8 cellular contexts compared by ENCODE assay signal in the genomic region with DNA sequence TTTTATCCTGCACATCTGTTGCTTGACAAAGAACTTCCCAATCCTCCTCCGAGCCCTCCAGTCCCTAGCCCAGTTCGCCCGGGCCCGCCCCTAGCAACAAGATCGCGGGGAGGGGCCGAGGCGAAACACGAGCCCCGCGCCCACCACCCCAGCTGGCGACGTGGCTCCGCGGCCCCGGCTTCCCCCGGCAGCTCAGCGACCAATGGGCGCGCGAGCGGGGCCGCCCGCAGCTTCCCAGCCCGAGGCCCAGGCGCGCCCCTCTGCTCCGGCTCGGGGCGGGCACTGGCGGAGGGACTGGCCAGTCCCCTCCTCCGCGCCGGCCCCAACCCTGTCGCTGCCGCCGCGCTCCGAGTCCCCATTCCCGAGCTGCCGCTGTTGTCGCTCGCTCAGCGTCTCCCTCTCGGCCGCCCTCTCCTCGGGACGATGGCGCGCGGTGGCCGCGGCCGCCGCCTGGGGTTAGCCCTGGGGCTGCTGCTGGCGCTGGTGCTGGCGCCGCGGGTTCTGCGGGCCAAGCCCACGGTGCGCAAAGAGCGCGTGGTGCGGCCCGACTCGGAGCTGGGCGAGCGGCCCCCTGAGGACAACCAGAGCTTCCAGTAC. TPM values are rescaled to one million over a fixed set of nuclear protein-coding genes. Genes with fewer than 3 reads are reported as not detected.
DNase-seq lines count a peak whose midpoint lies in the region; ATAC-seq lines count a peak whose summit lies in the region.

RCN1 (plus strand) TSS at position 301 of the 597 bp plus-strand sequence; CDS start at position 424, 123 bp downstream.

- peaks cover 6% of the 10 kb centered on the region for H3K36me3 Mint-ChIP-seq in dendritic cell treated with granulocyte-macrophage colony-stimulating factor and Interleukin-4, amounts not matched to agents 40 ng/mL and 50 ng/mL, for 4 days (ENCODE audit: low read depth)

- H3K27ac Mint-ChIP-seq in dendritic cell treated with granulocyte-macrophage colony-stimulating factor and Interleukin-4, amounts not matched to agents 40 ng/mL and 50 ng/mL, for 4 days = peak within 1 kb of the TSS; percentile 86

- ATAC-seq in HG02642 (IDR thresholded peaks at IDR 0.05; ENCODE audit: poor library complexity, unreplicated experiment) = peak; percentile 53
- peak; percentile 89 for ATAC-seq in left lobe of liver

- intact Hi-C loops in dendritic cell treated with granulocyte-macrophage colony-stimulating factor and Interleukin-4, amounts not matched to agents 40 ng/mL and 50 ng/mL, for 4 days (cut with micrococcal nuclease) = no loop called here

- peaks cover 13% of the 10 kb centered on the region for H3K27me3 Mint-ChIP-seq in dendritic cell treated with granulocyte-macrophage colony-stimulating factor and Interleukin-4, amounts not matched to agents 40 ng/mL and 50 ng/mL, for 4 days

- peaks cover 36% of the 10 kb centered on the region for H3K4me1 Mint-ChIP-seq in dendritic cell treated with granulocyte-macrophage colony-stimulating factor and Interleukin-4, amounts not matched to agents 40 ng/mL and 50 ng/mL, for 4 days (ENCODE audit: low read depth)

- no peaks in the 10 kb centered on the region for H3K9me3 Mint-ChIP-seq in dendritic cell treated with granulocyte-macrophage colony-stimulating factor and Interleukin-4, amounts not matched to agents 40 ng/mL and 50 ng/mL, for 4 days

- peak within 1 kb of the TSS; percentile 91 for H3K4me3 Mint-ChIP-seq in dendritic cell treated with granulocyte-macrophage colony-stimulating factor and Interleukin-4, amounts not matched to agents 40 ng/mL and 50 ng/mL, for 4 days

- DNase-seq in NCI-H2081 (lab: John Stamatoyannopoulos, UW) = peak; percentile 75 to 82
- DNase-seq in NCI-H2081 treated with DMSO at 0.1 percent for 48 hours (lab: John Stamatoyannopoulos, UW) = no peak
- peak; percentile 70 for DNase-seq in NCI-H1694 (lab: John Stamatoyannopoulos, UW)
- DNase-seq in activated CD4-positive, alpha-beta T cell treated with anti-CD3 and anti-CD28 coated beads for 48 hours = peak; percentile 55
- peak; percentile 75 for DNase-seq in left lobe of liver (ENCODE audit: low spot score)
- peak; percentile 41 for DNase-seq in stimulated activated CD4-positive, alpha-beta T cell treated with anti-CD3 and anti-CD28 coated beads, Interleukin-4, amount 100 ng/mL, for 24 hours

RNA-seq across cellular contexts. Expression of gene RCN1, which starts in this region (rescaled TPM):
- 34.5 TPM for total RNA-seq in left lobe of liver
